ENCODE assay signal across 8 cellular contexts in the genomic region with DNA sequence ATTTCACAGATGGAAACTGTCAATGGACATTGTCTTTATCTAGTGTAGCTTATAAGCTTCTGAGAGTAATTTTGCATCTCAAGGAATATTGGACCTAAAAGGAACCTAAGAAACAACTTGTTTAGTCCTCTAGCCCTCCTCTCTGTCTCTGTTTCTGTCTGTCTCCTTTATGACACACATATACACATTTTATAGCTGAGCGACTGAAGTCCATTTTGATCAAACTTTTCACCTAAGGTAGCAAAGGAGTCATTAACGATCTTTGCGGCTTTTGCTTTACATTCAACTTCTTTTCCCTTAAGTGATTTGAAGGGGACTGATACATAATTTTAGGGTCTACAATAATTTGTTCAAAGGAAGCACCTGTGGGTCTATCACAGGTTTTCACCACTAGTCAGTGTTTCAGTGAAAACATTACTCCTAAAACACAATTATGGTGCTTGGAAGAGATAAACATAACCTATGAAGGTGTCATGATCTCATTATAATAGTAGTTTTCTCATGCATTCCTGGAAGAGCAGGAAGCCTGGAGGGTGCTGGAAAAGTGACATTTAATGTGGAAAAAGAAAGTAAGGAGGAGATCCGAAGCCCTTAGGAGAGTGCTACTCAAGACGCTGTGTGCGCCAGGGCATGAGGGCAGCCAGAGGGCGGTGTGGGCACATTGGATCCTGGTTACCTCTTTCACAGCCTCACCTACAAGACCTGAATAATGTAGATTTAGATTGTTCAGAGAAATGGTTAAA.
DNase-seq lines count a peak whose midpoint lies in the region; ATAC-seq and TF ChIP-seq lines count a peak whose summit lies in the region.

No MANE protein-coding gene starts in this region.

- H3K4me3 ChIP-seq in AG10803 (ENCODE audit: low read length): no peak overlapping the region

- TF ChIP-seq CTCF in AG10803 (conservative IDR thresholded peaks at IDR 0.05; ENCODE audit: low read length): peak; percentile 62

- DNase-seq in AG10803 (ENCODE audit: low read depth) (peak; percentile 42), RPMI8226 (peak; percentile 36), left cardiac atrium (peak; percentile 35), NCI-H1436 treated with DMSO at 0.1 percent for 48 hours (lab: John Stamatoyannopoulos, UW) (no peak)
- DNase-seq in activated naive CD4-positive, alpha-beta T cell treated with Interleukin-2 at 50 U/mL for 16 hours: peak; percentile 66
- DNase-seq in stimulated activated CD4-positive, alpha-beta T cell treated with anti-CD3 and anti-CD28 coated beads, Interleukin-15, amount 100 ng/mL, for 24 hours: peak; percentile 66

- ATAC-seq in GM21447 (IDR thresholded peaks at IDR 0.05; ENCODE audit: unreplicated experiment) (peak; percentile 61), left cardiac atrium (peak; percentile 70 to 85), HG03378 (IDR thresholded peaks at IDR 0.05; ENCODE audit: unreplicated experiment) (no peak)

- intact Hi-C loops in left cardiac atrium (cut with DNase I): loop anchor here in 1 of 2 donors (2.0 kb wide), 1 partner anchor 311 kb away; no protein-coding TSS in a partner anchor
